In the genomic region with DNA sequence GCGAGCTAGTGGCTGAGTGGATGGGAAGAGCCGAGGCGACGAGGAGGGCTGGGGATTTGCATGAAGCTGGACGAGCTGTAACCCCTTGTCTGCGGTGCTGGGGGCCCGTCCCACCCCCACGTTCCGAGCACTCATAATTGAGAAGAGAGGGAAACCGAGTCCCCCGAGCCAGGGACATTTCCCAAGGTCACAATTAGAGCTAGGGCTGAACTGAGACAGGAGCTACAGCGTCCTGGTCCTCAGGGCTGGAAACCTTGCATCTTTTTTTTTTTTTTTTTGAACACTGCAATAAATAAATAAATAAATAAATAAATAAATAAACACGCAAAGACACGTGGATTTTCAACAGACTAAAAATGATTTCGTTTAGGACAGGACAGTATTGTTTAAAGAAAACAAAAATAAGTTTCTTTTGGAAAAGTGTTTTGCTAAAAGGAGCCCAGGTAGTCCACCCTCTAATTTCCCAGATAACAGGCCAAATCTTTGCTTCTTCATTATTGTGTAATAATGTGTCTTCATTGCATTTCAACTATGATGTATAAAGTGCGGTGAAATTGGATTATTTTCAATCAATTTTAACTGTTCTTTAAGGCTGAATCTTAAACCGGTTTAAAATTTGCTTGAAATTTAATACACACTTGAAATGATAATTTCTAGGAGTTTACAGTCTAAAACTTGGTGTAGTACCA, we compare ENCODE assay signal across 8 cellular contexts. TPM values are rescaled to one million over a fixed set of nuclear protein-coding genes. Genes with fewer than 3 reads are reported as not detected.
DNase-seq lines count a peak whose midpoint lies in the region; ATAC-seq, FAIRE-seq and TF ChIP-seq lines count a peak whose summit lies in the region.

No MANE protein-coding gene starts in this region.

- POLR2A ChIA-PET in HepG2 (lab: Yijun Ruan, JAX), result interaction anchor here (1.4 to 3.6 kb wide), 2 partner anchors 11 to 244 kb away, joined by 3 to 44 read pairs; a partner anchor contains a TSS

- TF ChIP-seq RAD21 in HepG2 (CRISPR knock-in tag; IDR thresholded peaks at IDR 0.05), result no peak

- TSS peak; percentile 71 for BruUV-seq in HepG2 (replicated peaks; lab: Mats Ljungman, UMichigan)

- peak overlapping the region; percentile 87 for H3K4me2 ChIP-seq in HepG2 (ENCODE audit: low read depth, low read length)

- no peaks in the 10 kb centered on the region for H3K9me3 ChIP-seq in HepG2 (ENCODE audit: low read length)

- TF ChIP-seq EP300 in HepG2 (IDR thresholded peaks at IDR 0.05; ENCODE audit: low read depth in 2 of 2, low read length in 2 of 2), result no peak
- no peak for TF ChIP-seq EP300 in HepG2 (CRISPR knock-in tag; IDR thresholded peaks at IDR 0.05; ENCODE audit: borderline replicate concordance)

- H3K4me1 ChIP-seq in HepG2 (ENCODE audit: insufficient read depth, low read length), result peaks cover 22% of the 10 kb centered on the region

- CTCF ChIA-PET in HepG2 (lab: Yijun Ruan, JAX; ENCODE audit: low intra/inter-chr PET ratio, low total read pairs), result no interaction called here

- no peak for FAIRE-seq in HepG2 (lab: Jason Lieb, UNC)

- peak overlapping the region; percentile 70 for H3K27ac ChIP-seq in HepG2 (ENCODE audit: extremely low read length, insufficient read depth, low read length)

- no peaks in the 10 kb centered on the region for H4K20me1 ChIP-seq in HepG2 (ENCODE audit: insufficient read depth, low read length)

- TF ChIP-seq CTCF in astrocyte of the cerebellum (IDR thresholded peaks at IDR 0.05; ENCODE audit: low read depth, low read length, missing control alignments), result no peak
- TF ChIP-seq CTCF in HepG2 (CRISPR knock-in tag; IDR thresholded peaks at IDR 0.05), result no peak
- TF ChIP-seq CTCF in GM20000 (IDR thresholded peaks at IDR 0.05; ENCODE audit: extremely low read depth, missing control alignments), result no peak

- intact Hi-C loops in HepG2 (cut with micrococcal nuclease; ENCODE audit: unreplicated experiment), result no loop called here

- ATAC-seq in HG03066 (IDR thresholded peaks at IDR 0.05; ENCODE audit: low read depth, unreplicated experiment) (peak; percentile 14), HepG2 (peak; percentile 71; the same call in 2 of the 3 replicates)

- H3K36me3 ChIP-seq in HepG2 (replicated peaks in 1 of 2; ENCODE audit: control insufficient read depth in 1 of 2, insufficient read depth in 2 of 2, low read length in 2 of 2), result no peaks in the 10 kb centered on the region

- WGBS in HepG2 (ENCODE audit: low lambda C conversion rate), result 13% methylated on average over 17 of the region's 17 CpGs

- H3K4me3 ChIP-seq in astrocyte of the cerebellum (ENCODE audit: low read depth, low read length) (peak overlapping the region; percentile 70), HepG2 (replicated peaks in 1 of 3; ENCODE audit: insufficient read depth in 1 of 3, low read depth in 2 of 3, low read length in 3 of 3) (peak overlapping the region; percentile 87 to 96 (median 92))

- H3K27me3 ChIP-seq in HepG2 (ENCODE audit: control insufficient read depth in 1 of 2, insufficient read depth in 2 of 2, low read length in 2 of 2), result peaks cover 0 to 4% of the 10 kb centered on the region in 2 experiments; a peak in 1 of 5 replicates

- no peaks in the 10 kb centered on the region for H3K79me2 ChIP-seq in HepG2 (ENCODE audit: insufficient read depth, low read length)

- peak overlapping the region; percentile 99 for H2AFZ ChIP-seq in HepG2 (ENCODE audit: low read length)

- H3K9ac ChIP-seq in HepG2 (ENCODE audit: insufficient read depth, low read depth, low read length), result peak overlapping the region; percentile 79

- in situ Hi-C loops in astrocyte of the cerebellum (cut with HindIII; ENCODE audit: low sequenced_read_pairs) (no loop called here), HepG2 (cut with HindIII; ENCODE audit: extremely low pct_ligation_motif_present, low pct_unique_long_range_greater_than_20kb) (no loop called here)

- no peak for TF ChIP-seq POLR2A in HepG2 (IDR thresholded peaks at IDR 0.05; ENCODE audit: insufficient read depth in 1 of 2, low read depth in 2 of 2, low read length in 2 of 2)

- peak; percentile 7 for DNase-seq in AG20443 (ENCODE audit: low spot score)
- no peak for DNase-seq in astrocyte of the cerebellum (ENCODE audit: low read depth)
- DNase-seq in HepG2 (ENCODE audit: low spot score), result no peak
- DNase-seq in superior temporal gyrus (ENCODE audit: extremely low spot score), result peak; percentile 49
- DNase-seq in GM20000 (ENCODE audit: low spot score), result no peak
- no peak for DNase-seq in CD1c-positive myeloid dendritic cell (ENCODE audit: extremely low spot score)
- no peak for DNase-seq in LoVo (ENCODE audit: low spot score)

RNA-seq across cellular contexts. Expression of a gene that starts 1.0 kb away (rescaled TPM):
- total RNA-seq in HepG2 (2016; rRNA removed; fragmentation: Illumina TruSeq; extraction: Trizol), result 3.8 and 7.7 TPM in 2 replicates
- total RNA-seq in HepG2 (2016; cell fraction: cytosol; rRNA removed; fragmentation: Illumina TruSeq; extraction: Trizol; ENCODE audit: low read depth), result 2.0 and 2.1 TPM in 2 replicates
- 3.1 and 6.6 TPM in 2 replicates for total RNA-seq in HepG2 (2016; cell fraction: insoluble cytoplasmic fraction; rRNA removed; fragmentation: Illumina TruSeq; extraction: Trizol)
- total RNA-seq in HepG2 (2016; cell fraction: membrane; rRNA removed; fragmentation: Illumina TruSeq; extraction: Trizol), result 3.0 and 3.1 TPM in 2 replicates
- 8.1 and 13.9 TPM in 2 replicates for total RNA-seq in HepG2 (2016; cell fraction: nucleus; rRNA removed; fragmentation: Illumina TruSeq; extraction: Trizol)
- 6.0 and 6.1 TPM in 2 replicates for polyA plus RNA-seq in HepG2 (2011; rRNA removed)
- polyA plus RNA-seq in HepG2 (2011; cell fraction: cytosol; rRNA removed), result 2.7 and 4.7 TPM in 2 replicates
- 2.1 and 2.7 TPM in 2 replicates for polyA plus RNA-seq in HepG2 (2011; cell fraction: nucleus; rRNA removed)
- 7.6 and 8.2 TPM in 2 replicates for polyA plus RNA-seq in HepG2 (2012)
- polyA plus RNA-seq in HepG2 (2016; cell fraction: cytosol; fragmentation: Illumina TruSeq; extraction: Trizol; ENCODE audit: low read depth), result 0.40 and 0.58 TPM in 2 replicates
- 3.5 and 3.8 TPM in 2 replicates for polyA plus RNA-seq in HepG2 (2016; cell fraction: insoluble cytoplasmic fraction; fragmentation: Illumina TruSeq; extraction: Trizol; ENCODE audit: low read depth)
- polyA plus RNA-seq in HepG2 (2016; cell fraction: membrane; fragmentation: Illumina TruSeq; extraction: Trizol; ENCODE audit: low read depth), result 1.1 and 1.2 TPM in 2 replicates
- 10.5 and 11.4 TPM in 2 replicates for polyA plus RNA-seq in HepG2 (2016; cell fraction: nucleus; fragmentation: Illumina TruSeq; extraction: Trizol; ENCODE audit: insufficient read depth, low read depth)
- 3.8 and 4.2 TPM in 2 replicates for polyA minus RNA-seq in HepG2 (2011; rRNA and poly(A)+ RNA removed; ENCODE audit: low replicate concordance)
- 6.9 and 7.7 TPM in 2 replicates for polyA minus RNA-seq in HepG2 (2011; cell fraction: cytosol; rRNA and poly(A)+ RNA removed)
- polyA minus RNA-seq in HepG2 (2011; cell fraction: nucleus; rRNA and poly(A)+ RNA removed), result 10.9 and 11.2 TPM in 2 replicates

RNA-seq across cellular contexts. Expression of a gene that starts 11.5 kb away (rescaled TPM):
- 28.9 and 31.9 TPM in 2 replicates for total RNA-seq in HepG2 (2016; rRNA removed; fragmentation: Illumina TruSeq; extraction: Trizol)
- total RNA-seq in HepG2 (2016; cell fraction: cytosol; rRNA removed; fragmentation: Illumina TruSeq; extraction: Trizol; ENCODE audit: low read depth), result 1.8 and 2.7 TPM in 2 replicates
- 30.2 and 30.8 TPM in 2 replicates for total RNA-seq in HepG2 (2016; cell fraction: insoluble cytoplasmic fraction; rRNA removed; fragmentation: Illumina TruSeq; extraction: Trizol)
- total RNA-seq in HepG2 (2016; cell fraction: membrane; rRNA removed; fragmentation: Illumina TruSeq; extraction: Trizol), result 6.8 and 8.0 TPM in 2 replicates
- total RNA-seq in HepG2 (2016; cell fraction: nucleus; rRNA removed; fragmentation: Illumina TruSeq; extraction: Trizol), result 25.1 and 31.4 TPM in 2 replicates
- polyA plus RNA-seq in HepG2 (2011; rRNA removed), result 16.2 and 18.4 TPM in 2 replicates
- polyA plus RNA-seq in HepG2 (2011; cell fraction: cytosol; rRNA removed), result 11.0 and 15.5 TPM in 2 replicates
- polyA plus RNA-seq in HepG2 (2011; cell fraction: nucleus; rRNA removed), result 7.4 and 9.4 TPM in 2 replicates
- polyA plus RNA-seq in HepG2 (2012), result 12.1 and 13.2 TPM in 2 replicates
- 0.93 and 1.0 TPM in 2 replicates for polyA plus RNA-seq in HepG2 (2016; cell fraction: cytosol; fragmentation: Illumina TruSeq; extraction: Trizol; ENCODE audit: low read depth)
- 17.3 and 18.7 TPM in 2 replicates for polyA plus RNA-seq in HepG2 (2016; cell fraction: insoluble cytoplasmic fraction; fragmentation: Illumina TruSeq; extraction: Trizol; ENCODE audit: low read depth)
- 1.6 and 1.7 TPM in 2 replicates for polyA plus RNA-seq in HepG2 (2016; cell fraction: membrane; fragmentation: Illumina TruSeq; extraction: Trizol; ENCODE audit: low read depth)
- polyA plus RNA-seq in HepG2 (2016; cell fraction: nucleus; fragmentation: Illumina TruSeq; extraction: Trizol; ENCODE audit: insufficient read depth, low read depth), result 20.7 and 22.6 TPM in 2 replicates
- polyA minus RNA-seq in HepG2 (2011; rRNA and poly(A)+ RNA removed; ENCODE audit: low replicate concordance), result 26.3 and 29.4 TPM in 2 replicates
- polyA minus RNA-seq in HepG2 (2011; cell fraction: cytosol; rRNA and poly(A)+ RNA removed), result 14.2 and 18.4 TPM in 2 replicates
- polyA minus RNA-seq in HepG2 (2011; cell fraction: nucleus; rRNA and poly(A)+ RNA removed), result 19.1 and 29.5 TPM in 2 replicates

Comparison
In these comparisons a context has a peak if more than half of its experiments do, and no peak if none do; other contexts are left out.
1. DNase-seq: peak in AG20443 (single experiment) and superior temporal gyrus (single experiment); none in astrocyte of the cerebellum (single experiment), HepG2 (single experiment), GM20000 (single experiment), CD1c-positive myeloid dendritic cell (single experiment) and LoVo (single experiment).